ENCODE assay signal across 10 cellular contexts in the genomic region with DNA sequence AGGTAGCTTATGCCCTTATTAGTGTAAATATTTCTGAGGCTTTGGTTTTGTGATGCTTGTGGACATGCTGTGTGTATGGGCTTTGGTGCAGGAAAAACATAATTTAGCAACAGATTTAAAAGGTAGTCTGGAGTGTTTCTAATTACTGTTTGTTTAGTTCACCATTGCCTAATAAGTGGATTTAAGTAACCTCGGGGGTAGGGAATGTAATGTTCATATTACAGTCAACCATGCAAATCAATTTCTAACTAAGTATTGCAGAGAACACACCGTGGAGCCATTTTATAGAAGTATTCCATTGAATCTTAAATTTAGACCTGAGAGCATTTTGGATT. TPM values are rescaled to one million over a fixed set of nuclear protein-coding genes. Genes with fewer than 3 reads are reported as not detected.
DNase-seq lines count a peak whose midpoint lies in the region; ATAC-seq and TF ChIP-seq lines count a peak whose summit lies in the region.
"Had no signal": no experiment of that assay in that cellular context is flagged by ENCODE, and none has a peak within 500 bp of the region (broad histone marks: within the 10 kb centered on the region; RNA-seq: fewer than 3 reads in every experiment).

No MANE protein-coding gene starts in this region.

- H3K27me3 Mint-ChIP-seq in MCF 10A (ENCODE audit: insufficient read depth, unreplicated experiment), result no peaks in the 10 kb centered on the region

- TF ChIP-seq EP300 in transverse colon (IDR thresholded peaks at IDR 0.05; ENCODE audit: low read depth), result no peak

- no peak overlapping the region for H2AFZ ChIP-seq in mesenchymal stem cell (ENCODE audit: low read depth, low read length)

- H3K14ac ChIP-seq in mesenchymal stem cell (ENCODE audit: low read length in 2 of 2), result no peak overlapping the region

- POLR2A ChIA-PET in MCF 10A (lab: Yijun Ruan, JAX), result interaction anchor here (1.5 to 4.9 kb wide), 7 partner anchors 20 to 70 kb away, joined by 6 to 28 read pairs (median 8); partner anchors contain the start of gene ANO6

- H3K4me2 ChIP-seq in mesenchymal stem cell (ENCODE audit: low read length, poor library complexity, severe bottlenecking), result peak overlapping the region; percentile 41

- H3K18ac ChIP-seq in mesenchymal stem cell (ENCODE audit: low read depth in 1 of 2, low read length in 2 of 2), result no peak overlapping the region

- H3K36me3 ChIP-seq in mesenchymal stem cell (ENCODE audit: control insufficient read depth in 1 of 2, insufficient read depth in 2 of 2, low read depth in 1 of 2, low read length in 2 of 2) (no peaks in the 10 kb centered on the region), transverse colon (no peaks in the 10 kb centered on the region)

- no peak overlapping the region for H3K23ac ChIP-seq in mesenchymal stem cell (ENCODE audit: low read length in 2 of 2)

- peak overlapping the region; percentile 58 for H3K4me3 Mint-ChIP-seq in MCF 10A (ENCODE audit: unreplicated experiment)
- H3K4me3 Mint-ChIP-seq: activated naive CD4-positive, alpha-beta T cell treated with anti-CD3 and anti-CD28 coated beads for 36 hours; natural killer cell had no signal

- in situ Hi-C loops in transverse colon (cut with MboI; ENCODE audit: low pct_ligation_motif_present in 1 of 4, low pct_unique_long_range_greater_than_20kb in 1 of 4, low sequenced_read_pairs in 3 of 4), result no loop called here

- H3K9me3 ChIP-seq in mesenchymal stem cell (ENCODE audit: control insufficient read depth, low read length) (no peaks in the 10 kb centered on the region), transverse colon (no peaks in the 10 kb centered on the region)

- no peak overlapping the region for H3K4me3 ChIP-seq in mesenchymal stem cell (ENCODE audit: insufficient read depth in 1 of 2, low read depth in 1 of 2, low read length in 2 of 2)
- no peak overlapping the region for H3K4me3 ChIP-seq in transverse colon

- no peak overlapping the region for H2BK120ac ChIP-seq in mesenchymal stem cell (ENCODE audit: low read depth, low read length)

- TF ChIP-seq CTCF in MCF 10A (IDR thresholded peaks at IDR 0.05; ENCODE audit: unreplicated experiment) (no peak), transverse colon (IDR thresholded peaks at IDR 0.05) (no peak)

- no peak overlapping the region for H2BK5ac ChIP-seq in mesenchymal stem cell (ENCODE audit: low read depth, low read length, poor library complexity, severe bottlenecking)

- no peak overlapping the region for H2BK15ac ChIP-seq in mesenchymal stem cell (ENCODE audit: low read depth, poor library complexity, severe bottlenecking)

- H3K27me3 ChIP-seq in mesenchymal stem cell (ENCODE audit: control insufficient read depth in 1 of 2, insufficient read depth in 1 of 2, low read length in 2 of 2) (no peaks in the 10 kb centered on the region), transverse colon (peaks cover 5% of the 10 kb centered on the region)

- WGBS in mesenchymal stem cell, result 100% methylated on average over 1 of the region's 2 CpGs
- 59 to 78% methylated on average over 2 of the region's 2 CpGs for WGBS in transverse colon (ENCODE audit: low coverage in 1 of 2), 2 donors

- intact Hi-C loops in MCF 10A (cut with micrococcal nuclease) (loop anchor here (1.0 to 2.0 kb wide), 5 partner anchors 35 to 457 kb away; no protein-coding TSS in a partner anchor), transverse colon (cut with DNase I; ENCODE audit: low total_unique reads) (no loop called here)

- H4K8ac ChIP-seq in mesenchymal stem cell (ENCODE audit: low read length), result no peak overlapping the region

- no peak for TF ChIP-seq POLR2A in transverse colon (IDR thresholded peaks at IDR 0.05)

- peaks cover 14% of the 10 kb centered on the region for H3K79me1 ChIP-seq in mesenchymal stem cell (replicated peaks; ENCODE audit: low read length, poor library complexity, severe bottlenecking)

- BruUV-seq in MCF 10A (replicated peaks; lab: Mats Ljungman, UMichigan), result no TSS peak

- peaks cover 9% of the 10 kb centered on the region for H3K4me1 ChIP-seq in mesenchymal stem cell (ENCODE audit: control insufficient read depth, insufficient read depth, low read depth, low read length)
- peaks cover 4 to 12% (median 9%) of the 10 kb centered on the region in 4 donors for H3K4me1 ChIP-seq in transverse colon

- peak overlapping the region; percentile 61 for H3K27ac Mint-ChIP-seq in MCF 10A (ENCODE audit: low read depth, unreplicated experiment)
- H3K27ac Mint-ChIP-seq: activated naive CD4-positive, alpha-beta T cell treated with anti-CD3 and anti-CD28 coated beads for 36 hours; natural killer cell had no signal

- no peaks in the 10 kb centered on the region for H3K9me3 Mint-ChIP-seq in MCF 10A (ENCODE audit: unreplicated experiment)
- H3K9me3 Mint-ChIP-seq: activated naive CD4-positive, alpha-beta T cell treated with anti-CD3 and anti-CD28 coated beads for 36 hours; natural killer cell had no signal

- H3K36me3 Mint-ChIP-seq in MCF 10A (ENCODE audit: insufficient read depth, unreplicated experiment), result peaks cover 6% of the 10 kb centered on the region
- H3K36me3 Mint-ChIP-seq: natural killer cell had no signal

- H2BK12ac ChIP-seq in mesenchymal stem cell (ENCODE audit: low read length in 2 of 2), result no peak overlapping the region

- DNase-seq in NCI-H2029 treated with DMSO at 0.1 percent for 48 hours (lab: John Stamatoyannopoulos, UW), result peak; percentile 13
- no peak for DNase-seq in NCI-H2029 (lab: John Stamatoyannopoulos, UW)
- no peak for DNase-seq in MCF 10A (ENCODE audit: unreplicated experiment)
- no peak for DNase-seq in mesenchymal stem cell
- DNase-seq in transverse colon, result no peak
- DNase-seq in T-helper 9 cell, result no peak
- DNase-seq in AML-193 (lab: John Stamatoyannopoulos, UW), result no peak
- DNase-seq: activated naive CD4-positive, alpha-beta T cell treated with anti-CD3 and anti-CD28 coated beads for 36 hours; natural killer cell had no signal

- H3K9ac ChIP-seq in mesenchymal stem cell (ENCODE audit: low read length), result peak overlapping the region; percentile 57

- no peak overlapping the region for H3K4ac ChIP-seq in mesenchymal stem cell (ENCODE audit: low read depth in 1 of 2, low read length in 2 of 2)

- H3K4me1 Mint-ChIP-seq in MCF 10A (ENCODE audit: insufficient read depth, unreplicated experiment), result peaks cover 21% of the 10 kb centered on the region

- peak overlapping the region; percentile 86 for H3K27ac ChIP-seq in mesenchymal stem cell (ENCODE audit: low read length, poor library complexity, severe bottlenecking)
- peak overlapping the region; percentile 3 to 53 (median 33) for H3K27ac ChIP-seq in transverse colon

- H4K91ac ChIP-seq in mesenchymal stem cell (ENCODE audit: low read length), result no peak overlapping the region

- H2AK5ac ChIP-seq in mesenchymal stem cell (ENCODE audit: low read length, severe bottlenecking), result no peak overlapping the region

- no peak for ATAC-seq in HG02759 (IDR thresholded peaks at IDR 0.05; ENCODE audit: unreplicated experiment)

- CTCF ChIA-PET in MCF 10A (lab: Yijun Ruan, JAX), result interaction anchor here (0.7 to 2.4 kb wide), 24 partner anchors 9 to 455 kb away, joined by 3 to 25 read pairs (median 4); no protein-coding TSS in a partner anchor

RNA-seq across cellular contexts. Expression of gene ANO6, which starts 53.5 kb away (rescaled TPM):
- total RNA-seq in MCF 10A (2022) (25.4 and 31.8 TPM in 2 replicates), transverse colon (10 to 100 TPM; 16.9 to 23.0 (median 20.4) TPM)
- 51.1 TPM for polyA plus RNA-seq in mesenchymal stem cell (2013, experiment 1 of 2)
- 50.0 TPM for polyA plus RNA-seq in mesenchymal stem cell (2013, experiment 2 of 2)
